ENCODE assay signal across 1 cellular context in the genomic region with DNA sequence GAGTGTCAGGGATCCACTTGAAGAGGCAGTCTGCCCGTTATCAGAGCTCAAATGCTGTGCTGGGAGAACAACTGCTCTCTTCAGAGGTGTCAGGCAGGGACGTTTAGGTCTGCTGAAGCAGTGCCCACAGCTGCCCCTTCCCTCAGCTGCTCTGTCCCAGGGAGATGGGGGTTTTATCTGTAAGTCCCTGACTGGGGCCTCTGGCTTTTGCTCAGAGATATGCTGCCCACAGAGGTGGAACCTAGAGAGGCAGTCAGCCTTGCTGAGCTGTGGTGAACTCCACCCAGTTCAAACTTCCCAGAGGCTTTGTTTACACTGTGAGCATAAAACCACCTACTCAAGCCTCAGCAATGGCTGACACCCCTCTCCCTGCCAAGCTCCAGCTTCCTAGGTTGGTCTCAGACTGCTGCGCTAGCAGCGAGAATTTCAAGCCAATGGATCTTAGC.
A peak's percentile ranks its signal among the peaks of the same experiment; 100 is the strongest.
TF ChIP-seq lines count a peak whose summit lies in the region.

No MANE protein-coding gene starts in this region.

TF ChIP-seq in K562, 482 proteins besides CTCF, POLR2A, EP300 and RAD21 (continued from another document and continues in another):
- TF ChIP-seq, protein P1, sequence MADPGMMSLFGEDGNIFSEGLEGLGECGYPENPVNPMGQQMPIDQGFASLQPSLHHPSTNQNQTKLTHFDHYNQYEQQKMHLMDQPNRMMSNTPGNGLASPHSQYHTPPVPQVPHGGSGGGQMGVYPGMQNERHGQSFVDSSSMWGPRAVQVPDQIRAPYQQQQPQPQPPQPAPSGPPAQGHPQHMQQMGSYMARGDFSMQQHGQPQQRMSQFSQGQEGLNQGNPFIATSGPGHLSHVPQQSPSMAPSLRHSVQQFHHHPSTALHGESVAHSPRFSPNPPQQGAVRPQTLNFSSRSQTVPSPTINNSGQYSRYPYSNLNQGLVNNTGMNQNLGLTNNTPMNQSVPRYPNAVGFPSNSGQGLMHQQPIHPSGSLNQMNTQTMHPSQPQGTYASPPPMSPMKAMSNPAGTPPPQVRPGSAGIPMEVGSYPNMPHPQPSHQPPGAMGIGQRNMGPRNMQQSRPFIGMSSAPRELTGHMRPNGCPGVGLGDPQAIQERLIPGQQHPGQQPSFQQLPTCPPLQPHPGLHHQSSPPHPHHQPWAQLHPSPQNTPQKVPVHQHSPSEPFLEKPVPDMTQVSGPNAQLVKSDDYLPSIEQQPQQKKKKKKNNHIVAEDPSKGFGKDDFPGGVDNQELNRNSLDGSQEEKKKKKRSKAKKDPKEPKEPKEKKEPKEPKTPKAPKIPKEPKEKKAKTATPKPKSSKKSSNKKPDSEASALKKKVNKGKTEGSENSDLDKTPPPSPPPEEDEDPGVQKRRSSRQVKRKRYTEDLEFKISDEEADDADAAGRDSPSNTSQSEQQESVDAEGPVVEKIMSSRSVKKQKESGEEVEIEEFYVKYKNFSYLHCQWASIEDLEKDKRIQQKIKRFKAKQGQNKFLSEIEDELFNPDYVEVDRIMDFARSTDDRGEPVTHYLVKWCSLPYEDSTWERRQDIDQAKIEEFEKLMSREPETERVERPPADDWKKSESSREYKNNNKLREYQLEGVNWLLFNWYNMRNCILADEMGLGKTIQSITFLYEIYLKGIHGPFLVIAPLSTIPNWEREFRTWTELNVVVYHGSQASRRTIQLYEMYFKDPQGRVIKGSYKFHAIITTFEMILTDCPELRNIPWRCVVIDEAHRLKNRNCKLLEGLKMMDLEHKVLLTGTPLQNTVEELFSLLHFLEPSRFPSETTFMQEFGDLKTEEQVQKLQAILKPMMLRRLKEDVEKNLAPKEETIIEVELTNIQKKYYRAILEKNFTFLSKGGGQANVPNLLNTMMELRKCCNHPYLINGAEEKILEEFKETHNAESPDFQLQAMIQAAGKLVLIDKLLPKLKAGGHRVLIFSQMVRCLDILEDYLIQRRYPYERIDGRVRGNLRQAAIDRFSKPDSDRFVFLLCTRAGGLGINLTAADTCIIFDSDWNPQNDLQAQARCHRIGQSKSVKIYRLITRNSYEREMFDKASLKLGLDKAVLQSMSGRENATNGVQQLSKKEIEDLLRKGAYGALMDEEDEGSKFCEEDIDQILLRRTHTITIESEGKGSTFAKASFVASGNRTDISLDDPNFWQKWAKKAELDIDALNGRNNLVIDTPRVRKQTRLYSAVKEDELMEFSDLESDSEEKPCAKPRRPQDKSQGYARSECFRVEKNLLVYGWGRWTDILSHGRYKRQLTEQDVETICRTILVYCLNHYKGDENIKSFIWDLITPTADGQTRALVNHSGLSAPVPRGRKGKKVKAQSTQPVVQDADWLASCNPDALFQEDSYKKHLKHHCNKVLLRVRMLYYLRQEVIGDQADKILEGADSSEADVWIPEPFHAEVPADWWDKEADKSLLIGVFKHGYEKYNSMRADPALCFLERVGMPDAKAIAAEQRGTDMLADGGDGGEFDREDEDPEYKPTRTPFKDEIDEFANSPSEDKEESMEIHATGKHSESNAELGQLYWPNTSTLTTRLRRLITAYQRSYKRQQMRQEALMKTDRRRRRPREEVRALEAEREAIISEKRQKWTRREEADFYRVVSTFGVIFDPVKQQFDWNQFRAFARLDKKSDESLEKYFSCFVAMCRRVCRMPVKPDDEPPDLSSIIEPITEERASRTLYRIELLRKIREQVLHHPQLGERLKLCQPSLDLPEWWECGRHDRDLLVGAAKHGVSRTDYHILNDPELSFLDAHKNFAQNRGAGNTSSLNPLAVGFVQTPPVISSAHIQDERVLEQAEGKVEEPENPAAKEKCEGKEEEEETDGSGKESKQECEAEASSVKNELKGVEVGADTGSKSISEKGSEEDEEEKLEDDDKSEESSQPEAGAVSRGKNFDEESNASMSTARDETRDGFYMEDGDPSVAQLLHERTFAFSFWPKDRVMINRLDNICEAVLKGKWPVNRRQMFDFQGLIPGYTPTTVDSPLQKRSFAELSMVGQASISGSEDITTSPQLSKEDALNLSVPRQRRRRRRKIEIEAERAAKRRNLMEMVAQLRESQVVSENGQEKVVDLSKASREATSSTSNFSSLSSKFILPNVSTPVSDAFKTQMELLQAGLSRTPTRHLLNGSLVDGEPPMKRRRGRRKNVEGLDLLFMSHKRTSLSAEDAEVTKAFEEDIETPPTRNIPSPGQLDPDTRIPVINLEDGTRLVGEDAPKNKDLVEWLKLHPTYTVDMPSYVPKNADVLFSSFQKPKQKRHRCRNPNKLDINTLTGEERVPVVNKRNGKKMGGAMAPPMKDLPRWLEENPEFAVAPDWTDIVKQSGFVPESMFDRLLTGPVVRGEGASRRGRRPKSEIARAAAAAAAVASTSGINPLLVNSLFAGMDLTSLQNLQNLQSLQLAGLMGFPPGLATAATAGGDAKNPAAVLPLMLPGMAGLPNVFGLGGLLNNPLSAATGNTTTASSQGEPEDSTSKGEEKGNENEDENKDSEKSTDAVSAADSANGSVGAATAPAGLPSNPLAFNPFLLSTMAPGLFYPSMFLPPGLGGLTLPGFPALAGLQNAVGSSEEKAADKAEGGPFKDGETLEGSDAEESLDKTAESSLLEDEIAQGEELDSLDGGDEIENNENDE (IDR thresholded peaks at IDR 0.05; ENCODE audit: low read depth, low read length) = no peak
- no peak for TF ChIP-seq ZFP36 (IDR thresholded peaks at IDR 0.05; ENCODE audit: low read depth, low read length, partially characterized antibody)
- TF ChIP-seq, protein P2, sequence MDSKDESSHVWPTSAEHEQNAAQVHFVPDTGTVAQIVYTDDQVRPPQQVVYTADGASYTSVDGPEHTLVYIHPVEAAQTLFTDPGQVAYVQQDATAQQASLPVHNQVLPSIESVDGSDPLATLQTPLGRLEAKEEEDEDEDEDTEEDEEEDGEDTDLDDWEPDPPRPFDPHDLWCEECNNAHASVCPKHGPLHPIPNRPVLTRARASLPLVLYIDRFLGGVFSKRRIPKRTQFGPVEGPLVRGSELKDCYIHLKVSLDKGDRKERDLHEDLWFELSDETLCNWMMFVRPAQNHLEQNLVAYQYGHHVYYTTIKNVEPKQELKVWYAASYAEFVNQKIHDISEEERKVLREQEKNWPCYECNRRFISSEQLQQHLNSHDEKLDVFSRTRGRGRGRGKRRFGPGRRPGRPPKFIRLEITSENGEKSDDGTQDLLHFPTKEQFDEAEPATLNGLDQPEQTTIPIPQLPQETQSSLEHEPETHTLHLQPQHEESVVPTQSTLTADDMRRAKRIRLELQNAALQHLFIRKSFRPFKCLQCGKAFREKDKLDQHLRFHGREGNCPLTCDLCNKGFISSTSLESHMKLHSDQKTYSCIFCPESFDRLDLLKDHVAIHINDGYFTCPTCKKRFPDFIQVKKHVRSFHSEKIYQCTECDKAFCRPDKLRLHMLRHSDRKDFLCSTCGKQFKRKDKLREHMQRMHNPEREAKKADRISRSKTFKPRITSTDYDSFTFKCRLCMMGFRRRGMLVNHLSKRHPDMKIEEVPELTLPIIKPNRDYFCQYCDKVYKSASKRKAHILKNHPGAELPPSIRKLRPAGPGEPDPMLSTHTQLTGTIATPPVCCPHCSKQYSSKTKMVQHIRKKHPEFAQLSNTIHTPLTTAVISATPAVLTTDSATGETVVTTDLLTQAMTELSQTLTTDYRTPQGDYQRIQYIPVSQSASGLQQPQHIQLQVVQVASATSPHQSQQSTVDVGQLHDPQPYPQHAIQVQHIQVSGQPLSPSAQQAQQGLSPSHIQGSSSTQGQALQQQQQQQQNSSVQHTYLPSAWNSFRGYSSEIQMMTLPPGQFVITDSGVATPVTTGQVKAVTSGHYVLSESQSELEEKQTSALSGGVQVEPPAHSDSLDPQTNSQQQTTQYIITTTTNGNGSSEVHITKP (IDR thresholded peaks at IDR 0.05; ENCODE audit: partially characterized antibody) = no peak
- peak; percentile 83 for TF ChIP-seq NCOR1 (IDR thresholded peaks at IDR 0.05)
- TF ChIP-seq ZNF431 (CRISPR knock-in tag; IDR thresholded peaks at IDR 0.05) = no peak
- TF ChIP-seq ZNF197 (CRISPR knock-in tag; IDR thresholded peaks at IDR 0.05; ENCODE audit: low read depth) = no peak
- TF ChIP-seq PHB (CRISPR knock-in tag; IDR thresholded peaks at IDR 0.05) = no peak
- TF ChIP-seq PYGO2 (tag; IDR thresholded peaks at IDR 0.05) = no peak
- TF ChIP-seq MYC (IDR thresholded peaks at IDR 0.05; ENCODE audit: low read depth, low read length) = no peak
- TF ChIP-seq MYC (CRISPR knock-in tag; IDR thresholded peaks at IDR 0.05; ENCODE audit: borderline replicate concordance, low read depth) = no peak
- TF ChIP-seq, protein P3, sequence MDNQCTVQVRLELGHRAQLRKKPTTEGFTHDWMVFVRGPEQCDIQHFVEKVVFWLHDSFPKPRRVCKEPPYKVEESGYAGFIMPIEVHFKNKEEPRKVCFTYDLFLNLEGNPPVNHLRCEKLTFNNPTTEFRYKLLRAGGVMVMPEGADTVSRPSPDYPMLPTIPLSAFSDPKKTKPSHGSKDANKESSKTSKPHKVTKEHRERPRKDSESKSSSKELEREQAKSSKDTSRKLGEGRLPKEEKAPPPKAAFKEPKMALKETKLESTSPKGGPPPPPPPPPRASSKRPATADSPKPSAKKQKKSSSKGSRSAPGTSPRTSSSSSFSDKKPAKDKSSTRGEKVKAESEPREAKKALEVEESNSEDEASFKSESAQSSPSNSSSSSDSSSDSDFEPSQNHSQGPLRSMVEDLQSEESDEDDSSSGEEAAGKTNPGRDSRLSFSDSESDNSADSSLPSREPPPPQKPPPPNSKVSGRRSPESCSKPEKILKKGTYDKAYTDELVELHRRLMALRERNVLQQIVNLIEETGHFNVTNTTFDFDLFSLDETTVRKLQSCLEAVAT (IDR thresholded peaks at IDR 0.05) = no peak
- TF ChIP-seq TRIM24 (IDR thresholded peaks at IDR 0.05) = peak; percentile 70 to 81
- TF ChIP-seq ZEB2 (IDR thresholded peaks at IDR 0.05) = no peak
- TF ChIP-seq ZNF695 (CRISPR knock-in tag; IDR thresholded peaks at IDR 0.05) = no peak
- no peak for TF ChIP-seq ARNT (IDR thresholded peaks at IDR 0.05)
- TF ChIP-seq MAFG (tag; conservative IDR thresholded peaks at IDR 0.05) = no peak
- TF ChIP-seq RFX5 (IDR thresholded peaks at IDR 0.05; ENCODE audit: low read depth, low read length) = no peak
- TF ChIP-seq CBFA2T2 (conservative IDR thresholded peaks at IDR 0.05) = peak; percentile 87
- TF ChIP-seq, protein P4, sequence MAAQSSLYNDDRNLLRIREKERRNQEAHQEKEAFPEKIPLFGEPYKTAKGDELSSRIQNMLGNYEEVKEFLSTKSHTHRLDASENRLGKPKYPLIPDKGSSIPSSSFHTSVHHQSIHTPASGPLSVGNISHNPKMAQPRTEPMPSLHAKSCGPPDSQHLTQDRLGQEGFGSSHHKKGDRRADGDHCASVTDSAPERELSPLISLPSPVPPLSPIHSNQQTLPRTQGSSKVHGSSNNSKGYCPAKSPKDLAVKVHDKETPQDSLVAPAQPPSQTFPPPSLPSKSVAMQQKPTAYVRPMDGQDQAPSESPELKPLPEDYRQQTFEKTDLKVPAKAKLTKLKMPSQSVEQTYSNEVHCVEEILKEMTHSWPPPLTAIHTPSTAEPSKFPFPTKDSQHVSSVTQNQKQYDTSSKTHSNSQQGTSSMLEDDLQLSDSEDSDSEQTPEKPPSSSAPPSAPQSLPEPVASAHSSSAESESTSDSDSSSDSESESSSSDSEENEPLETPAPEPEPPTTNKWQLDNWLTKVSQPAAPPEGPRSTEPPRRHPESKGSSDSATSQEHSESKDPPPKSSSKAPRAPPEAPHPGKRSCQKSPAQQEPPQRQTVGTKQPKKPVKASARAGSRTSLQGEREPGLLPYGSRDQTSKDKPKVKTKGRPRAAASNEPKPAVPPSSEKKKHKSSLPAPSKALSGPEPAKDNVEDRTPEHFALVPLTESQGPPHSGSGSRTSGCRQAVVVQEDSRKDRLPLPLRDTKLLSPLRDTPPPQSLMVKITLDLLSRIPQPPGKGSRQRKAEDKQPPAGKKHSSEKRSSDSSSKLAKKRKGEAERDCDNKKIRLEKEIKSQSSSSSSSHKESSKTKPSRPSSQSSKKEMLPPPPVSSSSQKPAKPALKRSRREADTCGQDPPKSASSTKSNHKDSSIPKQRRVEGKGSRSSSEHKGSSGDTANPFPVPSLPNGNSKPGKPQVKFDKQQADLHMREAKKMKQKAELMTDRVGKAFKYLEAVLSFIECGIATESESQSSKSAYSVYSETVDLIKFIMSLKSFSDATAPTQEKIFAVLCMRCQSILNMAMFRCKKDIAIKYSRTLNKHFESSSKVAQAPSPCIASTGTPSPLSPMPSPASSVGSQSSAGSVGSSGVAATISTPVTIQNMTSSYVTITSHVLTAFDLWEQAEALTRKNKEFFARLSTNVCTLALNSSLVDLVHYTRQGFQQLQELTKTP (IDR thresholded peaks at IDR 0.05; ENCODE audit: low read depth in 1 of 2, partially characterized antibody in 2 of 2) = no peak
- TF ChIP-seq, protein P5, sequence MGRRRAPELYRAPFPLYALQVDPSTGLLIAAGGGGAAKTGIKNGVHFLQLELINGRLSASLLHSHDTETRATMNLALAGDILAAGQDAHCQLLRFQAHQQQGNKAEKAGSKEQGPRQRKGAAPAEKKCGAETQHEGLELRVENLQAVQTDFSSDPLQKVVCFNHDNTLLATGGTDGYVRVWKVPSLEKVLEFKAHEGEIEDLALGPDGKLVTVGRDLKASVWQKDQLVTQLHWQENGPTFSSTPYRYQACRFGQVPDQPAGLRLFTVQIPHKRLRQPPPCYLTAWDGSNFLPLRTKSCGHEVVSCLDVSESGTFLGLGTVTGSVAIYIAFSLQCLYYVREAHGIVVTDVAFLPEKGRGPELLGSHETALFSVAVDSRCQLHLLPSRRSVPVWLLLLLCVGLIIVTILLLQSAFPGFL (CRISPR knock-in tag; IDR thresholded peaks at IDR 0.05) = no peak
- TF ChIP-seq ARHGAP35 (IDR thresholded peaks at IDR 0.05; ENCODE audit: partially characterized antibody) = no peak
- TF ChIP-seq, protein P6, sequence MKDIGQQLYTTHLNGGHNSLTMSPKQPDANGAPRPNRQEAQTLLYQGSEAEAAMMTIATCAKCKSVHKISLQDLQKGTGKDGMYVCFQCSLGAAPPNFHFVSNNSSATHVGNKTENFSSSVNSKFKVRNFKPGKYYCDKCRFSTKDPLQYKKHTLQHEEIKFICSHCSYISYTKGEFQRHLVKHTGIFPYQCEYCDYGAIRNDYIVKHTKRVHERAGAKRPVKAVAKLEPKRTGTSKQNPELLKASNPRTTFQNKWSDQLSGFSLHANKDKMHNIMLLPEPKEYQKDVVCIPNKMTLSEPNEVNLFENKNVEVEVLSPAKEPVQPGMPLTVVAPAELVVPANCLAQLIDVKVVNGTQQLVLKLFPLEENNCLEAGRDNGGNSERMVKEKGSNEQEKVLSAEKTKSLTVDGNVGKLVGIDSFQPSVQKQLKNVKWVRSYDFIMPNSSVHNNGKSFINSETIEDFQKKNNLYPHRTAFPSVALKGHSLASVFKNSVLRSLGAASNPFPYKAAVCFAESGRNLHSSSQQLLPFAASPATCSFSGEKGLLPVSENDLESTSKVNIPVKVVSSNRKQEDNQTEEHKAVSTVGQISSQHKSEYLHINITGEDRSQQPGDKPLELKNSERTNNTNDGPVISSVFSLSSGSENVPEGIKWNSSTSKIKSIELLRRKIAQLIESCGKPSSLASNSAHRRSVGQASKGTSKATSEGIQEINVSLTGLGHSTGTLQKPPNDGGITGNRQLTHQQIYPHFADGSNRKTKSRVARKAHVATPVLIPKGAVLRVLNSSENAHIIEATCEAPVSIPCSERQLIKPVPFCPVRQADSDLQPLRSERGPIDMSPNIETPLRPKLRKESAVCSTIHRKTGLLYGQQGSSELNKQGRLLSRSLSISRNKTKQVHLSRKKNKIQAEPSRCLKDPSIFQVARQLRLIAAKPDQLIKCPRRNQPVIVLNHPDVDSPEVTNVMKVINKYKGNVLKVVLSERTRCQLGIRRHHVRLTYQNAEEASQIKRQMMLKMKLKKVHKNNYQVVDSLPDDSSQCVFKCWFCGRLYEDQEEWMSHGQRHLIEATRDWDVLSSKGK (CRISPR knock-in tag; IDR thresholded peaks at IDR 0.05) = no peak
- no peak for TF ChIP-seq TSC22D4 (tag; IDR thresholded peaks at IDR 0.05)
- peak; percentile 76 for TF ChIP-seq SMAD4 (CRISPR knock-in tag; conservative IDR thresholded peaks at IDR 0.05)
- TF ChIP-seq, protein P7, sequence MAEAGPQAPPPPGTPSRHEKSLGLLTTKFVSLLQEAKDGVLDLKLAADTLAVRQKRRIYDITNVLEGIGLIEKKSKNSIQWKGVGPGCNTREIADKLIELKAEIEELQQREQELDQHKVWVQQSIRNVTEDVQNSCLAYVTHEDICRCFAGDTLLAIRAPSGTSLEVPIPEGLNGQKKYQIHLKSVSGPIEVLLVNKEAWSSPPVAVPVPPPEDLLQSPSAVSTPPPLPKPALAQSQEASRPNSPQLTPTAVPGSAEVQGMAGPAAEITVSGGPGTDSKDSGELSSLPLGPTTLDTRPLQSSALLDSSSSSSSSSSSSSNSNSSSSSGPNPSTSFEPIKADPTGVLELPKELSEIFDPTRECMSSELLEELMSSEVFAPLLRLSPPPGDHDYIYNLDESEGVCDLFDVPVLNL (CRISPR knock-in tag; IDR thresholded peaks at IDR 0.05; ENCODE audit: low read depth) = no peak
